Comparison of ENCODE assay signal across 9 cellular contexts in genomic region chr4:54840992-54841768, GRCh38.
DNase-seq lines count a peak whose midpoint lies in the region; ATAC-seq and TF ChIP-seq lines count a peak whose summit lies in the region.
"Had no signal": no experiment of that assay in that cellular context is flagged by ENCODE, and none has a peak within 500 bp of the region (broad histone marks: within the 10 kb centered on the region; RNA-seq: fewer than 3 reads in every experiment).

No MANE protein-coding gene starts in this region.

- TF ChIP-seq POLR2A in prostate gland (IDR thresholded peaks at IDR 0.05) (no peak), lower leg skin (IDR thresholded peaks at IDR 0.05) (no peak)

- intact Hi-C loops in right cardiac atrium (cut with DNase I) (no loop called here), prostate gland (cut with DNase I) (no loop called here), lower leg skin (cut with DNase I; ENCODE audit: low total_unique reads) (no loop called here)

- H3K36me3 ChIP-seq in prostate gland, result no peaks in the 10 kb centered on the region
- H3K36me3 ChIP-seq: WERI-Rb-1 had no signal

- H4K8ac ChIP-seq in H9 (replicated peaks; ENCODE audit: insufficient read length, low read depth, low read length), result no peak overlapping the region

- no peaks in the 10 kb centered on the region for H3K79me1 ChIP-seq in H9 (ENCODE audit: insufficient read depth, low read depth, low read length, poor library complexity, severe bottlenecking)

- no CpG with 5 or more reads among the region's 2 CpGs for WGBS in H9 (ENCODE audit: extremely low coverage, insufficient read length, low lambda C conversion rate)
- 78% methylated on average over 2 of the region's 2 CpGs for WGBS in right cardiac atrium
- 86% methylated on average over 2 of the region's 2 CpGs for WGBS in prostate gland
- WGBS in lower leg skin, 2 donors, result 72 to 78% methylated on average over 2 of the region's 2 CpGs

- no peak overlapping the region for H3T11ph ChIP-seq in H9 (ENCODE audit: low read length)

- H3K4ac ChIP-seq in H9 (ENCODE audit: low read depth, low read length), result no peak overlapping the region

- peak; percentile 38; the same call in 2 of the 3 replicates for ATAC-seq in SK-N-SH treated with all-trans-retinoic acid at 6 μM for 48 hours
- peak; percentile 38 to 50 for ATAC-seq in right cardiac atrium
- ATAC-seq in natural killer cell treated with Interleukin-12 subunit alpha and Interleukin-12 subunit beta and Interleukin-15 and Interleukin-18, amount 100 ng/mL, for 72 hours, result no peak
- no peak for ATAC-seq in GM21515 (IDR thresholded peaks at IDR 0.05; ENCODE audit: unreplicated experiment)

- H3K4me1 Mint-ChIP-seq in H9, result no peaks in the 10 kb centered on the region
- peaks cover 0 to 2% of the 10 kb centered on the region in 2 donors for H3K4me1 Mint-ChIP-seq in natural killer cell treated with Interleukin-12 subunit alpha and Interleukin-12 subunit beta and Interleukin-15 and Interleukin-18, amount 100 ng/mL, for 72 hours (ENCODE audit: low read depth in 2 of 2)

- TF ChIP-seq CTCF in AG10803 (conservative IDR thresholded peaks at IDR 0.05; ENCODE audit: low read length) (peak; percentile 69), H9 (conservative IDR thresholded peaks at IDR 0.05) (peak; percentile 39; the same call in 2 of the 3 replicates), prostate gland (IDR thresholded peaks at IDR 0.05) (peak in 2 of 4 experiments; percentile 14 to 24), lower leg skin (IDR thresholded peaks at IDR 0.05) (no peak)

- no peak overlapping the region for H4K91ac ChIP-seq in H9 (ENCODE audit: insufficient read length, low read depth, low read length)

- H3K14ac ChIP-seq in H9 (ENCODE audit: insufficient read depth, low read length), result no peak overlapping the region

- H3K9ac ChIP-seq in H9 (ENCODE audit: extremely low read depth, insufficient read length, low read length), result no peak overlapping the region

- H2BK15ac ChIP-seq in H9 (ENCODE audit: low read depth, low read length), result no peak overlapping the region

- DNase-seq in AG10803 (ENCODE audit: low read depth) (peak; percentile 70), H9 (no peak), right cardiac atrium (peak in 1 of 3 donors; percentile 47), prostate gland (ENCODE audit: low spot score) (no peak), lower leg skin (ENCODE audit: low spot score in 2 of 2) (no peak)
- DNase-seq in natural killer cell treated with Interleukin-12 subunit alpha and Interleukin-12 subunit beta and Interleukin-15 and Interleukin-18, amount 100 ng/mL, for 72 hours (ENCODE audit: low spot score), result no peak
- DNase-seq: WERI-Rb-1 had no signal

- H4K5ac ChIP-seq in H9 (ENCODE audit: insufficient read length, low read depth, low read length), result no peak overlapping the region

- no peak overlapping the region for H3K56ac ChIP-seq in H9 (ENCODE audit: insufficient read length, low read depth, low read length)

- no peak overlapping the region for H2BK120ac ChIP-seq in H9 (ENCODE audit: low read depth, low read length, poor library complexity, severe bottlenecking)

- no peak overlapping the region for H2BK20ac ChIP-seq in H9 (ENCODE audit: low read depth, low read length, poor library complexity, severe bottlenecking)

- H3K23ac ChIP-seq in H9 (ENCODE audit: insufficient read length, low read depth, low read length), result no peak overlapping the region

- no peak overlapping the region for H2AFZ ChIP-seq in H9 (ENCODE audit: low read length)

- H2BK12ac ChIP-seq in H9 (ENCODE audit: insufficient read length, low read depth, low read length), result no peak overlapping the region

- no peaks in the 10 kb centered on the region for H3K36me3 Mint-ChIP-seq in H9 (ENCODE audit: insufficient read depth in 1 of 3, low read depth in 3 of 3)
- H3K36me3 Mint-ChIP-seq in natural killer cell treated with Interleukin-12 subunit alpha and Interleukin-12 subunit beta and Interleukin-15 and Interleukin-18, amount 100 ng/mL, for 72 hours, result no peaks in the 10 kb centered on the region

- H3K4me3 ChIP-seq in AG10803 (ENCODE audit: low read length), result no peak overlapping the region
- no peak overlapping the region for H3K4me3 ChIP-seq in right cardiac atrium (ENCODE audit: low read length)
- no peak overlapping the region for H3K4me3 ChIP-seq in prostate gland
- H3K4me3 ChIP-seq in lower leg skin (ENCODE audit: low read depth, poor library complexity, severe bottlenecking), result no peak overlapping the region

- H3K9me3 ChIP-seq in H9 (ENCODE audit: control insufficient read depth, low read depth, low read length) (no peaks in the 10 kb centered on the region), right cardiac atrium (ENCODE audit: control insufficient read depth, low read length) (no peaks in the 10 kb centered on the region), prostate gland (no peaks in the 10 kb centered on the region)

- H3K27ac ChIP-seq in H9 (ENCODE audit: insufficient read length, low read depth, low read length), result no peak overlapping the region
- no peak overlapping the region for H3K27ac ChIP-seq in right cardiac atrium (ENCODE audit: low read length)
- H3K27ac ChIP-seq in prostate gland, result no peak overlapping the region
- H3K27ac ChIP-seq: WERI-Rb-1 had no signal

- no peaks in the 10 kb centered on the region for H3K23me2 ChIP-seq in H9 (ENCODE audit: insufficient read length, low read depth, low read length, poor library complexity, severe bottlenecking)

- H3K27ac Mint-ChIP-seq in H9, result no peak overlapping the region
- no peak overlapping the region for H3K27ac Mint-ChIP-seq in natural killer cell treated with Interleukin-12 subunit alpha and Interleukin-12 subunit beta and Interleukin-15 and Interleukin-18, amount 100 ng/mL, for 72 hours

- H4K20me1 ChIP-seq in H9 (ENCODE audit: control insufficient read depth, insufficient read depth, insufficient read length), result no peaks in the 10 kb centered on the region

- H3K27me3 ChIP-seq in H9 (ENCODE audit: insufficient read depth, low read length) (no peaks in the 10 kb centered on the region), right cardiac atrium (ENCODE audit: control insufficient read depth, insufficient read depth) (no peaks in the 10 kb centered on the region), prostate gland (replicated peaks; ENCODE audit: insufficient read depth) (no peaks in the 10 kb centered on the region)

- H3K27me3 Mint-ChIP-seq in H9 (ENCODE audit: low read depth), result no peaks in the 10 kb centered on the region
- H3K27me3 Mint-ChIP-seq in natural killer cell treated with Interleukin-12 subunit alpha and Interleukin-12 subunit beta and Interleukin-15 and Interleukin-18, amount 100 ng/mL, for 72 hours, result no peaks in the 10 kb centered on the region

- H3K18ac ChIP-seq in H9 (ENCODE audit: insufficient read length, low read depth, low read length), result no peak overlapping the region

- no peak overlapping the region for H3K4me3 Mint-ChIP-seq in H9
- no peak overlapping the region for H3K4me3 Mint-ChIP-seq in natural killer cell treated with Interleukin-12 subunit alpha and Interleukin-12 subunit beta and Interleukin-15 and Interleukin-18, amount 100 ng/mL, for 72 hours

- no peaks in the 10 kb centered on the region for H3K9me3 Mint-ChIP-seq in H9
- no peaks in the 10 kb centered on the region for H3K9me3 Mint-ChIP-seq in natural killer cell treated with Interleukin-12 subunit alpha and Interleukin-12 subunit beta and Interleukin-15 and Interleukin-18, amount 100 ng/mL, for 72 hours

- H2AK5ac ChIP-seq in H9 (ENCODE audit: insufficient read length, low read length), result no peak overlapping the region

- H2BK5ac ChIP-seq in H9 (ENCODE audit: insufficient read length, low read length), result no peak overlapping the region

- no peaks in the 10 kb centered on the region for H3K79me2 ChIP-seq in H9 (ENCODE audit: insufficient read depth, low read length)

- H3K4me2 ChIP-seq in H9 (ENCODE audit: insufficient read depth, insufficient read length, low read length), result no peak overlapping the region

- H3K4me1 ChIP-seq in H9 (ENCODE audit: insufficient read depth, low read length) (no peaks in the 10 kb centered on the region), right cardiac atrium (ENCODE audit: control insufficient read depth, insufficient read depth, low read length) (no peaks in the 10 kb centered on the region), prostate gland (replicated peaks) (no peaks in the 10 kb centered on the region)

TF ChIP-seq in SK-N-SH treated with all-trans-retinoic acid at 6 μM for 48 hours, 23 proteins besides CTCF, POLR2A, EP300 and RAD21 (continues in another document):
- TF ChIP-seq ZNF70 (CRISPR knock-in tag; IDR thresholded peaks at IDR 0.05) (no peak), ISL1 (CRISPR knock-in tag; IDR thresholded peaks at IDR 0.05) (no peak), SNAI2 (CRISPR knock-in tag; IDR thresholded peaks at IDR 0.05) (no peak), RARB (CRISPR knock-in tag; IDR thresholded peaks at IDR 0.05) (no peak), TOX (CRISPR knock-in tag; IDR thresholded peaks at IDR 0.05; ENCODE audit: borderline replicate concordance) (no peak), ZNF8 (CRISPR knock-in tag; IDR thresholded peaks at IDR 0.05) (no peak), ZC3H10 (CRISPR knock-in tag; IDR thresholded peaks at IDR 0.05) (no peak), ZNF565 (CRISPR knock-in tag; conservative IDR thresholded peaks at IDR 0.05; ENCODE audit: low read depth) (no peak), CSRNP3 (CRISPR knock-in tag; IDR thresholded peaks at IDR 0.05) (no peak), CSDC2 (CRISPR knock-in tag; IDR thresholded peaks at IDR 0.05) (no peak)

Comparison
In these comparisons a context has a peak if more than half of its experiments do, and no peak if none do; other contexts are left out.
1. CTCF ChIP-seq: peak in AG10803 (single experiment) and H9 (single experiment); none in lower leg skin (0 of 3).
2. ATAC-seq: peak in SK-N-SH treated with all-trans-retinoic acid at 6 μM for 48 hours (single experiment) and right cardiac atrium (2 of 2); none in natural killer cell treated with Interleukin-12 subunit alpha and Interleukin-12 subunit beta and Interleukin-15 and Interleukin-18, amount 100 ng/mL, for 72 hours (0 of 2) and GM21515 (single experiment).